In genomic region chr10:21533577-21534475, GRCh38 we compare ENCODE assay signal across 8 cellular contexts. TPM values are rescaled to one million over a fixed set of nuclear protein-coding genes. Genes with fewer than 3 reads are reported as not detected.
DNase-seq lines count a peak whose midpoint lies in the region; ATAC-seq and TF ChIP-seq lines count a peak whose summit lies in the region.

TSS of gene MLLT10 (plus strand) at chr10:21534232. CDS start at chr10:21534645, 413 bp downstream.

- ATAC-seq in HG03457 (IDR thresholded peaks at IDR 0.05; ENCODE audit: unreplicated experiment) = peak; percentile 84
- ATAC-seq in lower lobe of right lung = peak; percentile 98 to 99

- peak within 1 kb of the TSS; percentile 96 for H3K27ac Mint-ChIP-seq in activated CD4-positive, alpha-beta memory T cell treated with anti-CD3 and anti-CD28 coated beads for 36 hours

- H3K9me3 ChIP-seq in duodenal mucosa (ENCODE audit: control insufficient read depth in 1 of 2, low read length in 2 of 2) = no peaks in the 10 kb centered on the region
- H3K9me3 ChIP-seq in lower lobe of right lung = no peaks in the 10 kb centered on the region

- H3K9ac ChIP-seq in duodenal mucosa (ENCODE audit: low read depth in 1 of 2, low read length in 2 of 2) = peak within 1 kb of the TSS; percentile 86 to 92

- peak within 1 kb of the TSS; percentile 89 to 95 for H3K4me3 ChIP-seq in duodenal mucosa (ENCODE audit: low read depth in 1 of 2, low read length in 2 of 2)
- peak within 1 kb of the TSS; percentile 82 for H3K4me3 ChIP-seq in lower lobe of right lung

- peak; percentile 77 to 100 (median 93) for DNase-seq in C1 segment of cervical spinal cord (lab: John Stamatoyannopoulos, UW)
- peak; percentile 86 for DNase-seq in GM19240 (ENCODE audit: insufficient read length, low spot score)
- DNase-seq in NCI-H82 (lab: John Stamatoyannopoulos, UW) = peak; percentile 96
- DNase-seq in activated CD4-positive, alpha-beta memory T cell treated with anti-CD3 and anti-CD28 coated beads for 36 hours = peak; percentile 94
- DNase-seq in lower lobe of right lung = peak; percentile 97
- peak; percentile 78 to 88 (median 85) for DNase-seq in stimulated activated CD4-positive, alpha-beta T cell treated with anti-CD3 and anti-CD28 coated beads, TNF-alpha, amount 100 ng/mL, for 24 hours (ENCODE audit: low read depth in 3 of 3)

- H3K4me1 Mint-ChIP-seq in activated CD4-positive, alpha-beta memory T cell treated with anti-CD3 and anti-CD28 coated beads for 36 hours (ENCODE audit: low read depth) = peaks cover 27% of the 10 kb centered on the region

- H3K4me3 Mint-ChIP-seq in activated CD4-positive, alpha-beta memory T cell treated with anti-CD3 and anti-CD28 coated beads for 36 hours = peak within 1 kb of the TSS; percentile 87

- peaks cover 7 to 9% of the 10 kb centered on the region in 2 donors for H3K4me1 ChIP-seq in duodenal mucosa (ENCODE audit: control insufficient read depth in 1 of 2, insufficient read depth in 2 of 2, low read length in 2 of 2)
- peaks cover 20% of the 10 kb centered on the region for H3K4me1 ChIP-seq in lower lobe of right lung

- H3K36me3 Mint-ChIP-seq in activated CD4-positive, alpha-beta memory T cell treated with anti-CD3 and anti-CD28 coated beads for 36 hours = peaks cover 10% of the 10 kb centered on the region

- POLR2A ChIA-PET in activated CD4-positive, alpha-beta memory T cell treated with anti-CD3 and anti-CD28 coated beads for 36 hours (lab: Charles Lee) = interaction anchor here (1.6 kb wide), 1 partner anchor 15 kb away, joined by 8 read pairs; no protein-coding TSS in a partner anchor

- H3K27me3 Mint-ChIP-seq in activated CD4-positive, alpha-beta memory T cell treated with anti-CD3 and anti-CD28 coated beads for 36 hours = no peaks in the 10 kb centered on the region

- H3K27ac ChIP-seq in duodenal mucosa (ENCODE audit: low read depth, low read length) (peak within 1 kb of the TSS; percentile 90), lower lobe of right lung (peak within 1 kb of the TSS; percentile 92)

- peaks cover 0 to 11% of the 10 kb centered on the region in 2 donors for H3K36me3 ChIP-seq in duodenal mucosa (ENCODE audit: control insufficient read depth in 1 of 2, insufficient read depth in 2 of 2, low read length in 2 of 2)
- peaks cover 22% of the 10 kb centered on the region for H3K36me3 ChIP-seq in lower lobe of right lung

- intact Hi-C loops in activated CD4-positive, alpha-beta memory T cell treated with anti-CD3 and anti-CD28 coated beads for 36 hours (cut with micrococcal nuclease) = loop anchor here (1.0 to 2.0 kb wide), 5 partner anchors 9 to 783 kb away; partner anchors contain the start of genes COMMD3 and SKIDA1
- intact Hi-C loops in lower lobe of right lung (cut with DNase I) = no loop called here

- H3K27me3 ChIP-seq in duodenal mucosa (ENCODE audit: control insufficient read depth in 1 of 2, insufficient read depth in 2 of 2, low read length in 2 of 2) (peaks cover 0 to 2% of the 10 kb centered on the region in 2 donors), lower lobe of right lung (ENCODE audit: low read depth) (no peaks in the 10 kb centered on the region)

- peak; percentile 32 for TF ChIP-seq CTCF in lower lobe of right lung (IDR thresholded peaks at IDR 0.05)

- H3K9me3 Mint-ChIP-seq in activated CD4-positive, alpha-beta memory T cell treated with anti-CD3 and anti-CD28 coated beads for 36 hours = no peaks in the 10 kb centered on the region

- CTCF ChIA-PET in activated CD4-positive, alpha-beta memory T cell treated with anti-CD3 and anti-CD28 coated beads for 36 hours (lab: Charles Lee) = interaction anchor here (1.5 kb wide), 1 partner anchor 16 kb away, joined by 4 read pairs; no protein-coding TSS in a partner anchor

RNA-seq across cellular contexts. Expression of gene MLLT10, which starts in this region (rescaled TPM):
- total RNA-seq in activated CD4-positive, alpha-beta memory T cell treated with anti-CD3 and anti-CD28 coated beads for 36 hours = 10 to 100 TPM; 32.8 to 35.4 TPM
- 48.8 TPM for total RNA-seq in lower lobe of right lung

Comparison
In these comparisons a context has a peak if more than half of its experiments do, and no peak if none do; other contexts are left out.
1. Peak in every context shown above with its lines: DNase-seq, ATAC-seq, H3K4me3 ChIP-seq and H3K27ac ChIP-seq.